ENCODE assay signal across 8 cellular contexts in the genomic region with DNA sequence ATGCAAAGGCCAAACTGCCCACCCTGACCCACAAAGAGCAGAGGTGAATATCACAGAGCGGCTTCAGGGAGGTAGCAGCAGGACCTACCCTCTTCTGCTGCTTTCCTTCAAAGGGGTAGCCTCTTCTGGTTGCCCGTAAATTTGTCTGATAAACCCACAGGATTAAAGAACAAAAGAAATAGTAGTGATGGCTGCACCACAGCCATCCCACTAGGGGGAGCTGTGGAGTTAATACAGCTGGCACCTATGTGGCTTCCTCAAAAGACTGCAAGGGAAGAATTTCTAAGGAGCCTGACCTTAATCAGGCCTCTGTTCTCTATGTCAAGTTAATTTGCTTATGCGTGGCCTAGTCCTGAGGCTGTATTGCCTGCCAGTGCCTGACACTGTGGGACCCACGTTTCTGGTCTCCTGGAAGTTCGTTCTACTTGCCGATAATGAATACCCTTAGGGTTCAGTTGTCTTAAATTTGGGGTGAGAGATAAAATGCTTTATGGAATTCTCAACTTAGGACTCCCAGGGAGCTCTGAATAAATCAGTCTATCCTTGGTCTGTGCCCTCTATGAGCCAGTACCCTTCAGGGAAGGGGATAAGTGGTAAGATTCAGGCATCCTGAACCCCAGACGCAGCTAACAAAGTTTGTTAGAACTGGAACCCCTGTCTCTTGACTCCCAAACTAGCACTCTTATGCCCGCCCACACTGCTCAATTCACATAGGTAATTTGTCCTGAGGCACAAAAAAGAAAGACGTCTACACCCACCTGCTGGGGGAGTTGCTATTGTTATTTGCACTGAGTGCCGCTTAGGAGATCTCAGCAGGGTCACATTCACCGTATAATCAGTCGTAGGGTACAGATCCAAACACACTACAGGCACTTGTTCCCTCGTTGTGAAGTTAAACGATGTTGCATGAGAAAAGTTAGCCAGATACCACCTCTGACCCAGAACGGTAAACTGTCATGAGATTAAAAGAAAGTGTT.
A peak's percentile ranks its signal among the peaks of the same experiment; 100 is the strongest.
DNase-seq lines count a peak whose midpoint lies in the region; ATAC-seq, FAIRE-seq and TF ChIP-seq lines count a peak whose summit lies in the region.

No MANE protein-coding gene starts in this region.

- no peak overlapping the region for H3K4me3 Mint-ChIP-seq in brain

- peak overlapping the region; percentile 25 for H3K9ac ChIP-seq in iPS-20b (ENCODE audit: low read depth, low read length)

- peak; percentile 83 to 88 for TF ChIP-seq CTCF in brain (conservative IDR thresholded peaks at IDR 0.05)

- no peak for TF ChIP-seq POLR2A in H54 (IDR thresholded peaks at IDR 0.05; ENCODE audit: low read depth, low read length)

- H3K27me3 ChIP-seq in iPS-20b (ENCODE audit: insufficient read depth, low read length) = no peaks in the 10 kb centered on the region

- peak overlapping the region; percentile 36 to 88 (median 67) for H3K27ac Mint-ChIP-seq in brain

- H3K36me3 ChIP-seq in iPS-20b (ENCODE audit: insufficient read depth, low read depth, low read length) = no peaks in the 10 kb centered on the region

- no peaks in the 10 kb centered on the region for H3K27me3 Mint-ChIP-seq in brain

- peaks cover 14% of the 10 kb centered on the region for H3K4me1 Mint-ChIP-seq in brain

- peak; percentile 97 for FAIRE-seq in H54 (lab: Jason Lieb, UNC)

- DNase-seq in CD1c-positive myeloid dendritic cell (ENCODE audit: extremely low spot score) = peak; percentile 82
- DNase-seq in H54 (ENCODE audit: insufficient read length, low spot score) = peak; percentile 50
- peak; percentile 11 for DNase-seq in NCI-H2081 treated with DMSO at 0.1 percent for 48 hours (lab: John Stamatoyannopoulos, UW)
- peak; percentile 57 for DNase-seq in UCSD-AML1 (lab: John Stamatoyannopoulos, UW; ENCODE audit: unreplicated experiment)
- peak; percentile 38 to 63 for DNase-seq in stimulated activated CD4-positive, alpha-beta T cell treated with anti-CD3 and anti-CD28 coated beads, Interleukin-15, amount 100 ng/mL, for 48 hours (ENCODE audit: low read depth in 2 of 2)

- H3K4me1 ChIP-seq in iPS-20b (ENCODE audit: insufficient read depth, low read length) = peaks cover 12% of the 10 kb centered on the region; the same call in 1 of the 2 replicates

- no peak for ATAC-seq in HG03565 (IDR thresholded peaks at IDR 0.05; ENCODE audit: unreplicated experiment)

- H3K9me3 ChIP-seq in iPS-20b (ENCODE audit: insufficient read depth, low read depth, low read length) = no peaks in the 10 kb centered on the region

- H3K27ac ChIP-seq in iPS-20b (ENCODE audit: low read length) = no peak overlapping the region

- H3K36me3 Mint-ChIP-seq in brain = peaks cover 32% of the 10 kb centered on the region

- H3K4me3 ChIP-seq in iPS-20b (ENCODE audit: low read length) = peak overlapping the region; percentile 30; the same call in 1 of the 2 replicates

- H3K9me3 Mint-ChIP-seq in brain = peaks cover 0 to 2% (median 0%) of the 10 kb centered on the region in 5 experiments

Comparison
In these comparisons a context has a peak if more than half of its experiments do, and no peak if none do; other contexts are left out.
1. DNase-seq: peak in every context shown above with its lines; median percentile 82 in CD1c-positive myeloid dendritic cell; 57 in UCSD-AML1; 50 in stimulated activated CD4-positive, alpha-beta T cell treated with anti-CD3 and anti-CD28 coated beads, Interleukin-15, amount 100 ng/mL, for 48 hours; 50 in H54; 11 in NCI-H2081 treated with DMSO at 0.1 percent for 48 hours.